ENCODE assay signal across 8 cellular contexts in the genomic region with DNA sequence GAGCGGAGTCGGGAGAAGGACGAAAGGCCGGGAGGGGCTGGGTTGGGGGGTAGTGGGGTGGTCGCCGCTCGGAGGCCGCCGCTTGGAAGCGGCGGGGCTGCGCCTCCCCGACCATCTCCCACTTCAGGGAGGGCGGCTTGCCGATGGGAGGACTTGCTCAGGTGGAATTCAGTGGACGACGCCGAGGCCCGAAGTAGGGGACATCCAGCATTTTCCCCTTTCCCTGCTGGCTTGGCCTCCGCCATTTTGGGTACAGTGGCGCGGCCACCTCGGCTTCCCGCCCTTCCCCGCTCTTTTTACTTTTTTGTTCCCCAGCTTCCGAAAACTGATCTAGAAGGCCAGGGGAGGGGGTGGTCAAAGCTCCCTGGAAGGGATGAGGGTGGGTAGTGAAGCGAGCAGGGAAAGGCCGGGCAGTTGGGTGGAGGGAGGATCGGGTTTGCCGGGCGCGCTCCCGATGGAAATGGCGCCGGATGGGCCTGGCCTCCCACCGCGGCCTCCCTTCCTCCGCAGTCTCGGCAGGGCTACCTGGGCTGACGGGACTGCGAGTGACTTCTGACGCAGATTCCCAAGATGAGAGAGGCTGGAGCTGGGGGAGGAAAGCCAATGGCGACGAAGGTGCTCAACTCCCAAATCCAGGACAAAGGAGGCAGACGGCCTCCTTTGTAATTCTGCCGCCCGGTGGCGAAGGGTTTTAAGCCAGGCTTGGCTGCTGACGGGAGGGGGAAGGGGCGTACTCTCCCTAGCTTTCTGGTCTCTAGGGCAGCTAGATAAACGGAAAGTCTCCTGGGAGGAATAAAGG. TPM values are rescaled to one million over a fixed set of nuclear protein-coding genes. Genes with fewer than 3 reads are reported as not detected.
DNase-seq lines count a peak whose midpoint lies in the region; ATAC-seq and TF ChIP-seq lines count a peak whose summit lies in the region.

PBLD (minus strand) TSS at position 670 of the 799 bp plus-strand sequence. CDS start 26,084 bp downstream, outside the sequence.

- H3K4me1 Mint-ChIP-seq in brain = peaks cover 74% of the 10 kb centered on the region

- peak within 1 kb of the TSS; percentile 100 for H3K9ac ChIP-seq in iPS-15b (ENCODE audit: low read depth, low read length)

- H3K27ac Mint-ChIP-seq in brain = peak within 1 kb of the TSS; percentile 94 to 100 (median 96)

- no peaks in the 10 kb centered on the region for H3K36me3 ChIP-seq in iPS-15b (ENCODE audit: control insufficient read depth, insufficient read depth, low read length)

- peak; percentile 15 for ATAC-seq in HG02840 (IDR thresholded peaks at IDR 0.05; ENCODE audit: low FRiP score, unreplicated experiment)
- ATAC-seq in GM18870 (IDR thresholded peaks at IDR 0.05; ENCODE audit: unreplicated experiment) = no peak

- H3K9me3 ChIP-seq in iPS-15b (ENCODE audit: control insufficient read depth, insufficient read depth, low read length) = no peaks in the 10 kb centered on the region

- TF ChIP-seq CTCF in GM12873 (IDR thresholded peaks at IDR 0.05; ENCODE audit: insufficient read depth, low read depth, low read length, missing control alignments) (peak; percentile 58), brain (conservative IDR thresholded peaks at IDR 0.05) (peak in 1 of 2 experiments; percentile 45)

- peak within 1 kb of the TSS; percentile 98 for H3K4me3 ChIP-seq in iPS-15b (ENCODE audit: low read depth, low read length)
- peak within 1 kb of the TSS; percentile 97 for H3K4me3 ChIP-seq in skeletal muscle cell (ENCODE audit: low read depth, low read length)

- DNase-seq in NCI-H146 treated with DMSO at 0.1 percent for 48 hours (lab: John Stamatoyannopoulos, UW; ENCODE audit: unreplicated experiment) (peak; percentile 68), T1000 (lab: John Stamatoyannopoulos, UW) (peak; percentile 64), skeletal muscle cell (ENCODE audit: low read depth) (no peak)

- peaks cover 0 to 8% (median 0%) of the 10 kb centered on the region in 5 experiments for H3K9me3 Mint-ChIP-seq in brain

- H3K36me3 Mint-ChIP-seq in brain = peaks cover 41% of the 10 kb centered on the region

- H3K27me3 Mint-ChIP-seq in brain = peaks cover 12% of the 10 kb centered on the region

- peaks cover 11% of the 10 kb centered on the region for H3K4me1 ChIP-seq in iPS-15b (ENCODE audit: control insufficient read depth, insufficient read depth, low read length)

- peak within 1 kb of the TSS; percentile 97 to 100 (median 98) for H3K4me3 Mint-ChIP-seq in brain

- no peaks in the 10 kb centered on the region for H3K27me3 ChIP-seq in iPS-15b (ENCODE audit: control insufficient read depth, insufficient read depth, low read length)

RNA-seq across cellular contexts. Expression of gene PBLD, which starts in this region (rescaled TPM):
- polyA plus RNA-seq in brain (ENCODE audit: insufficient read depth, low read depth, low replicate concordance) = 3.0 TPM
